In the genomic region with DNA sequence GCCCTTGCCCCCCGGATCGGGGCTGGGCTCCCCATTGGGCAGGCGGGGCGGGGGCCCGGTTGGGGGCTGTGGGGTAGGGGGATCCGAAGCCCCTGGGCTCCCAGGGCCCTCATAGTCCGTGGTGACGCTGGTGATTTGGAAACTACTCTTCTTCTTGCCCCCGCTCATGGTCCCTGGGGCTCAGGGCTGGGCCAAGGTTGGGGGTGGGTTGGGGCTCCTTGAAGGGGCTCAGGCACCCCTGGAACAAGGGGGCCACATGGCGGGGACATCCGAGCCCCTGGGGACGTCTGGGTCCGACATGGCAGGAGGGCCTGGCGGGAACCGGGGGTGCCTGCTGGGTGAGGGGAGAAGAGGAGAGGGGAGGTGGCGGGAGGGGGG, we compare ENCODE assay signal across 8 cellular contexts. TPM values are rescaled to one million over a fixed set of nuclear protein-coding genes. Genes with fewer than 3 reads are reported as not detected.
DNase-seq lines count a peak whose midpoint lies in the region; ATAC-seq, FAIRE-seq and TF ChIP-seq lines count a peak whose summit lies in the region.

No MANE protein-coding gene starts in this region.

- H3K27me3 ChIP-seq in CD4-positive, CD25-positive, alpha-beta regulatory T cell (ENCODE audit: control insufficient read depth, insufficient read depth, low read length) = no peaks in the 10 kb centered on the region
- H3K27me3 ChIP-seq in OCI-LY1 (ENCODE audit: insufficient read depth, low read length) (no peaks in the 10 kb centered on the region), endothelial cell of umbilical vein (ENCODE audit: control insufficient read depth in 2 of 2, insufficient read depth in 2 of 2, low read length in 2 of 2) (no peaks in the 10 kb centered on the region), osteoblast (ENCODE audit: insufficient read depth, low read length) (no peaks in the 10 kb centered on the region)

- H3K9me3 ChIP-seq in CD4-positive, CD25-positive, alpha-beta regulatory T cell (ENCODE audit: control insufficient read depth in 2 of 2, low read length in 2 of 2) = no peaks in the 10 kb centered on the region
- H3K9me3 ChIP-seq in OCI-LY1 (ENCODE audit: low read length) (no peaks in the 10 kb centered on the region), endothelial cell of umbilical vein (replicated peaks; ENCODE audit: control insufficient read depth, insufficient read depth, low read length) (no peaks in the 10 kb centered on the region), osteoblast (ENCODE audit: low read depth, low read length) (no peaks in the 10 kb centered on the region)

- H3K36me3 Mint-ChIP-seq in CD4-positive, CD25-positive, alpha-beta regulatory T cell = peaks cover 8% of the 10 kb centered on the region

- H3K9me1 ChIP-seq in endothelial cell of umbilical vein (replicated peaks; ENCODE audit: control insufficient read depth, extremely low read depth, insufficient read depth, low read length) = no peaks in the 10 kb centered on the region

- H3K4me2 ChIP-seq in OCI-LY1 (ENCODE audit: low read length) = peak overlapping the region; percentile 78
- H3K4me2 ChIP-seq in endothelial cell of umbilical vein (ENCODE audit: insufficient read depth, low read length) = peak overlapping the region; percentile 78
- H3K4me2 ChIP-seq in osteoblast (ENCODE audit: insufficient read depth, low read length) = peak overlapping the region; percentile 84

- TF ChIP-seq CTCF in OCI-LY1 (IDR thresholded peaks at IDR 0.05; ENCODE audit: low read length) (no peak), endothelial cell of umbilical vein (IDR thresholded peaks at IDR 0.05; ENCODE audit: extremely low read depth in 1 of 2, insufficient read depth in 1 of 2, low read depth in 1 of 2, low read length in 2 of 2) (no peak), osteoblast (IDR thresholded peaks at IDR 0.05; ENCODE audit: extremely low read depth, low read depth, low read length) (no peak)

- peaks cover 17% of the 10 kb centered on the region for H3K36me3 ChIP-seq in CD4-positive, CD25-positive, alpha-beta regulatory T cell (ENCODE audit: control insufficient read depth, insufficient read depth, low read length)
- H3K36me3 ChIP-seq in OCI-LY1 (ENCODE audit: insufficient read depth, low read length) (peaks cover 14% of the 10 kb centered on the region), endothelial cell of umbilical vein (ENCODE audit: control insufficient read depth in 2 of 2, extremely low read depth in 1 of 2, insufficient read depth in 2 of 2, low read length in 2 of 2) (peaks cover 2 to 9% of the 10 kb centered on the region in 2 experiments), osteoblast (ENCODE audit: insufficient read depth, low read length) (peaks cover 12% of the 10 kb centered on the region)

- intact Hi-C loops in endothelial cell of umbilical vein (cut with micrococcal nuclease) = loop anchor here (2.0 kb wide), 3 partner anchors 49 to 81 kb away; a partner anchor contains a TSS

- CTCF ChIA-PET in endothelial cell of umbilical vein (lab: Charles Lee) = interaction anchor here (0.7 to 7.8 kb wide), 10 partner anchors 8 to 135 kb away, joined by 3 to 70 read pairs (median 5); a partner anchor contains a TSS

- H3K4me1 ChIP-seq in CD4-positive, CD25-positive, alpha-beta regulatory T cell (ENCODE audit: control insufficient read depth, insufficient read depth, low read length, poor library complexity, severe bottlenecking) = peaks cover 65% of the 10 kb centered on the region
- H3K4me1 ChIP-seq in OCI-LY1 (ENCODE audit: insufficient read depth, low read length, severe bottlenecking) = peaks cover 40% of the 10 kb centered on the region
- peaks cover 29% of the 10 kb centered on the region for H3K4me1 ChIP-seq in endothelial cell of umbilical vein (ENCODE audit: control insufficient read depth, extremely low read depth, insufficient read depth, low read length)
- H3K4me1 ChIP-seq in osteoblast (ENCODE audit: insufficient read depth, low read length) = peaks cover 25% of the 10 kb centered on the region

- H4K20me1 ChIP-seq in OCI-LY1 (ENCODE audit: insufficient read depth, low read length) = no peaks in the 10 kb centered on the region
- no peaks in the 10 kb centered on the region for H4K20me1 ChIP-seq in endothelial cell of umbilical vein (replicated peaks; ENCODE audit: control insufficient read depth, extremely low read depth, insufficient read depth, low read length)
- H4K20me1 ChIP-seq in osteoblast (ENCODE audit: insufficient read depth, low read length) = peaks cover 34% of the 10 kb centered on the region

- no peaks in the 10 kb centered on the region for H3K9me2 ChIP-seq in OCI-LY1 (ENCODE audit: low read depth, low read length)

- POLR2A ChIA-PET in endothelial cell of umbilical vein (lab: Charles Lee) = no interaction called here

- H3F3A ChIP-seq in OCI-LY1 (ENCODE audit: insufficient read depth, low read length) = no peaks in the 10 kb centered on the region

- peaks cover 0 to 61% (median 34%) of the 10 kb centered on the region in 4 donors for H3K4me1 Mint-ChIP-seq in CD4-positive, CD25-positive, alpha-beta regulatory T cell

- peaks cover 8% of the 10 kb centered on the region for H3K27me3 Mint-ChIP-seq in CD4-positive, CD25-positive, alpha-beta regulatory T cell

- H2AFZ ChIP-seq in OCI-LY1 (ENCODE audit: low read length) (no peak overlapping the region), endothelial cell of umbilical vein (ENCODE audit: low read depth, low read length) (no peak overlapping the region), osteoblast (ENCODE audit: low read length) (no peak overlapping the region)

- peaks cover 0 to 2% (median 0%) of the 10 kb centered on the region in 7 donors for H3K9me3 Mint-ChIP-seq in CD4-positive, CD25-positive, alpha-beta regulatory T cell

- dilution Hi-C loops in endothelial cell of umbilical vein (cut with MboI; ENCODE audit: extremely low pct_ligation_motif_present, low sequenced_read_pairs) = no loop called here

- H3K79me2 ChIP-seq in OCI-LY1 (ENCODE audit: insufficient read depth, low read length) (no peaks in the 10 kb centered on the region), endothelial cell of umbilical vein (ENCODE audit: control insufficient read depth, insufficient read depth, low read length) (peaks cover 47% of the 10 kb centered on the region), osteoblast (ENCODE audit: insufficient read depth, low read length) (peaks cover 54% of the 10 kb centered on the region)

- no peak overlapping the region for H3K4me3 ChIP-seq in CD4-positive, CD25-positive, alpha-beta regulatory T cell (ENCODE audit: low read depth, low read length)
- peak overlapping the region; percentile 71 for H3K4me3 ChIP-seq in OCI-LY1 (ENCODE audit: low read depth, low read length, poor library complexity, severe bottlenecking)
- peak overlapping the region; percentile 91 to 99 (median 91) for H3K4me3 ChIP-seq in endothelial cell of umbilical vein (replicated peaks in 1 of 3; ENCODE audit: insufficient read depth in 1 of 3, low read depth in 1 of 3, low read length in 3 of 3)
- peak overlapping the region; percentile 94 for H3K4me3 ChIP-seq in osteoblast (ENCODE audit: insufficient read depth, low read length)

- H3K27ac ChIP-seq in CD4-positive, CD25-positive, alpha-beta regulatory T cell (ENCODE audit: insufficient read depth, low read length, poor library complexity, severe bottlenecking) = peak overlapping the region; percentile 79
- peak overlapping the region; percentile 58 for H3K27ac ChIP-seq in OCI-LY1 (ENCODE audit: low read depth, low read length, poor library complexity, severe bottlenecking)
- H3K27ac ChIP-seq in endothelial cell of umbilical vein (ENCODE audit: insufficient read depth, low read depth, low read length) = no peak overlapping the region
- H3K27ac ChIP-seq in osteoblast (ENCODE audit: low read depth, low read length) = no peak overlapping the region

- peak overlapping the region in 2 of 3 donors; percentile 82 to 86 for H3K27ac Mint-ChIP-seq in CD4-positive, CD25-positive, alpha-beta regulatory T cell

- H3K9ac ChIP-seq in OCI-LY1 (ENCODE audit: low read length) (peak overlapping the region; percentile 75), endothelial cell of umbilical vein (replicated peaks; ENCODE audit: extremely low read depth, insufficient read depth, low read length) (peak overlapping the region; percentile 82)

- FAIRE-seq in endothelial cell of umbilical vein (lab: Jason Lieb, UNC) = no peak
- no peak for FAIRE-seq in GM12891 (lab: Jason Lieb, UNC)

- no peak for DNase-seq in CD4-positive, CD25-positive, alpha-beta regulatory T cell
- DNase-seq in endothelial cell of umbilical vein (ENCODE audit: low read depth, low spot score) (no peak), osteoblast (ENCODE audit: insufficient read length, low spot score, missing footprints) (peak; percentile 89), GM03348 (ENCODE audit: low spot score) (no peak), DMS153 treated with DMSO at 0.1 percent for 48 hours (lab: John Stamatoyannopoulos, UW; ENCODE audit: unreplicated experiment) (no peak), AG08395 (ENCODE audit: low spot score) (no peak), GM12891 (ENCODE audit: insufficient read length, low spot score) (no peak)

- TF ChIP-seq POLR2A in endothelial cell of umbilical vein (IDR thresholded peaks at IDR 0.05; ENCODE audit: low read depth, low read length) (no peak), GM12891 (IDR thresholded peaks at IDR 0.05; ENCODE audit: low read depth, low read length) (no peak)

- no peak for ATAC-seq in CD4-positive, CD25-positive, alpha-beta regulatory T cell (ENCODE audit: low read depth in 2 of 2)

- no TSS peak for BruUV-seq in endothelial cell of umbilical vein (replicated peaks; lab: Mats Ljungman, UMichigan)

- peak overlapping the region; percentile 92 to 97 (median 96) for H3K4me3 Mint-ChIP-seq in CD4-positive, CD25-positive, alpha-beta regulatory T cell

RNA-seq across cellular contexts. Expression of a gene that starts 1.2 kb away (rescaled TPM):
- total RNA-seq in CD4-positive, CD25-positive, alpha-beta regulatory T cell = 113 TPM
- 10 to 100 TPM; 22.2 to 35.8 (median 33.4) TPM for polyA plus RNA-seq in CD4-positive, CD25-positive, alpha-beta regulatory T cell
- total RNA-seq in endothelial cell of umbilical vein (66.3 and 84.4 TPM in 2 replicates), osteoblast (18.5 and 19.4 TPM in 2 replicates)
- polyA plus RNA-seq in endothelial cell of umbilical vein = 40.1 and 52.5 TPM in 2 replicates
- polyA plus RNA-seq in endothelial cell of umbilical vein (2011; cell fraction: cytosol; rRNA removed) = 30.4 and 41.3 TPM in 2 replicates
- 34.7 and 40.8 TPM in 2 replicates for polyA plus RNA-seq in endothelial cell of umbilical vein (2011; cell fraction: nucleus; rRNA removed)
- polyA plus RNA-seq in endothelial cell of umbilical vein (2012) = 37.8 and 44.8 TPM in 2 replicates
- 18.3 and 20.1 TPM in 2 replicates for polyA minus RNA-seq in endothelial cell of umbilical vein
- 22.2 TPM for polyA minus RNA-seq in endothelial cell of umbilical vein (2011; cell fraction: cytosol; rRNA and poly(A)+ RNA removed)
- 9.5 and 17.6 TPM in 2 replicates for polyA minus RNA-seq in endothelial cell of umbilical vein (2011; cell fraction: nucleus; rRNA and poly(A)+ RNA removed)
- 39.4 TPM for polyA plus RNA-seq in GM12891 (2012; ENCODE audit: low read depth, missing spikeins)

RNA-seq across cellular contexts. Expression of a gene that starts 5.9 kb away (rescaled TPM):
- 0.89 TPM for total RNA-seq in CD4-positive, CD25-positive, alpha-beta regulatory T cell
- not detected for polyA plus RNA-seq in CD4-positive, CD25-positive, alpha-beta regulatory T cell
- total RNA-seq in endothelial cell of umbilical vein (2.0 and 2.8 TPM in 2 replicates), osteoblast (under 0.01 and 0.29 TPM in 2 replicates)
- 0.37 and 0.46 TPM in 2 replicates for polyA plus RNA-seq in endothelial cell of umbilical vein
- polyA plus RNA-seq in endothelial cell of umbilical vein (2011; cell fraction: cytosol; rRNA removed) = 0.34 and 0.76 TPM in 2 replicates
- 1.0 and 1.1 TPM in 2 replicates for polyA plus RNA-seq in endothelial cell of umbilical vein (2011; cell fraction: nucleus; rRNA removed)
- polyA plus RNA-seq in endothelial cell of umbilical vein (2012) = 1.2 and 3.3 TPM in 2 replicates
- 0.27 and 0.38 TPM in 2 replicates for polyA minus RNA-seq in endothelial cell of umbilical vein
- not detected for polyA minus RNA-seq in endothelial cell of umbilical vein (2011; cell fraction: cytosol; rRNA and poly(A)+ RNA removed)
- 0.34 TPM in 1 of 2 replicates, not detected in the other for polyA minus RNA-seq in endothelial cell of umbilical vein (2011; cell fraction: nucleus; rRNA and poly(A)+ RNA removed)
- 0.22 TPM for polyA plus RNA-seq in GM12891 (2012; ENCODE audit: low read depth, missing spikeins)

RNA-seq across cellular contexts. Expression of a gene that starts 13.8 kb away (rescaled TPM):
- 3.7 TPM for total RNA-seq in CD4-positive, CD25-positive, alpha-beta regulatory T cell
- under 1 TPM in 2 of 4 donors, not detected in 2; 0.32 TPM for polyA plus RNA-seq in CD4-positive, CD25-positive, alpha-beta regulatory T cell
- total RNA-seq in endothelial cell of umbilical vein (1.5 and 4.1 TPM in 2 replicates), osteoblast (0.36 TPM in 1 of 2 replicates, not detected in the other)
- polyA plus RNA-seq in endothelial cell of umbilical vein = 1.6 and 1.9 TPM in 2 replicates
- polyA plus RNA-seq in endothelial cell of umbilical vein (2011; cell fraction: cytosol; rRNA removed) = 1.4 and 1.9 TPM in 2 replicates
- 4.6 and 5.6 TPM in 2 replicates for polyA plus RNA-seq in endothelial cell of umbilical vein (2011; cell fraction: nucleus; rRNA removed)
- 3.3 and 3.9 TPM in 2 replicates for polyA plus RNA-seq in endothelial cell of umbilical vein (2012)
- polyA minus RNA-seq in endothelial cell of umbilical vein = 0.76 and 2.3 TPM in 2 replicates
- 1.0 TPM for polyA minus RNA-seq in endothelial cell of umbilical vein (2011; cell fraction: cytosol; rRNA and poly(A)+ RNA removed)
- not detected in 2 replicates for polyA minus RNA-seq in endothelial cell of umbilical vein (2011; cell fraction: nucleus; rRNA and poly(A)+ RNA removed)
- 1.3 TPM for polyA plus RNA-seq in GM12891 (2012; ENCODE audit: low read depth, missing spikeins)

RNA-seq across cellular contexts. Expression of a gene that starts 41.6 kb away (rescaled TPM):
- 52.8 TPM for total RNA-seq in CD4-positive, CD25-positive, alpha-beta regulatory T cell
- polyA plus RNA-seq in CD4-positive, CD25-positive, alpha-beta regulatory T cell = 10 to 100 TPM; 42.3 to 72.2 (median 49.4) TPM
- 42.4 and 46.1 TPM in 2 replicates for total RNA-seq in endothelial cell of umbilical vein
- polyA plus RNA-seq in endothelial cell of umbilical vein = 37.7 and 47.9 TPM in 2 replicates
- 25.7 and 37.0 TPM in 2 replicates for polyA plus RNA-seq in endothelial cell of umbilical vein (2011; cell fraction: cytosol; rRNA removed)
- 49.8 and 50.0 TPM in 2 replicates for polyA plus RNA-seq in endothelial cell of umbilical vein (2011; cell fraction: nucleus; rRNA removed)
- 19.9 and 29.5 TPM in 2 replicates for polyA plus RNA-seq in endothelial cell of umbilical vein (2012)
- polyA minus RNA-seq in endothelial cell of umbilical vein = 4.9 and 11.9 TPM in 2 replicates
- polyA minus RNA-seq in endothelial cell of umbilical vein (2011; cell fraction: cytosol; rRNA and poly(A)+ RNA removed) = 33.5 TPM
- polyA minus RNA-seq in endothelial cell of umbilical vein (2011; cell fraction: nucleus; rRNA and poly(A)+ RNA removed) = 7.4 and 13.6 TPM in 2 replicates
- 9.7 and 11.9 TPM in 2 replicates for total RNA-seq in osteoblast
- 33.4 TPM for polyA plus RNA-seq in GM12891 (2012; ENCODE audit: low read depth, missing spikeins)

RNA-seq across cellular contexts. Expression of a gene that starts 48.2 kb away (rescaled TPM):
- total RNA-seq in CD4-positive, CD25-positive, alpha-beta regulatory T cell = 73.1 TPM
- polyA plus RNA-seq in CD4-positive, CD25-positive, alpha-beta regulatory T cell = 10 to 100 TPM; 10.2 to 15.9 (median 13.5) TPM
- total RNA-seq in endothelial cell of umbilical vein = 37.1 and 45.8 TPM in 2 replicates
- polyA plus RNA-seq in endothelial cell of umbilical vein = 23.3 and 24.3 TPM in 2 replicates
- polyA plus RNA-seq in endothelial cell of umbilical vein (2011; cell fraction: cytosol; rRNA removed) = 19.6 and 21.4 TPM in 2 replicates
- 31.3 and 32.3 TPM in 2 replicates for polyA plus RNA-seq in endothelial cell of umbilical vein (2011; cell fraction: nucleus; rRNA removed)
- 23.6 and 26.8 TPM in 2 replicates for polyA plus RNA-seq in endothelial cell of umbilical vein (2012)
- 35.8 and 41.5 TPM in 2 replicates for polyA minus RNA-seq in endothelial cell of umbilical vein
- 39.5 TPM for polyA minus RNA-seq in endothelial cell of umbilical vein (2011; cell fraction: cytosol; rRNA and poly(A)+ RNA removed)
- 20.8 and 30.8 TPM in 2 replicates for polyA minus RNA-seq in endothelial cell of umbilical vein (2011; cell fraction: nucleus; rRNA and poly(A)+ RNA removed)
- total RNA-seq in osteoblast = 28.6 and 29.7 TPM in 2 replicates
- polyA plus RNA-seq in GM12891 (2012; ENCODE audit: low read depth, missing spikeins) = 26.7 TPM

Comparison
In these comparisons a context has a peak if more than half of its experiments do, and no peak if none do; other contexts are left out.
1. H3K27ac ChIP-seq: peak in CD4-positive, CD25-positive, alpha-beta regulatory T cell (single experiment) and OCI-LY1 (single experiment); none in endothelial cell of umbilical vein (single experiment) and osteoblast (single experiment).
2. Peak in every context shown above with its lines, with median percentiles within 50 percentile points of each other: H3K4me2 ChIP-seq.